ENCODE assay signal across 8 cellular contexts in the genomic region with DNA sequence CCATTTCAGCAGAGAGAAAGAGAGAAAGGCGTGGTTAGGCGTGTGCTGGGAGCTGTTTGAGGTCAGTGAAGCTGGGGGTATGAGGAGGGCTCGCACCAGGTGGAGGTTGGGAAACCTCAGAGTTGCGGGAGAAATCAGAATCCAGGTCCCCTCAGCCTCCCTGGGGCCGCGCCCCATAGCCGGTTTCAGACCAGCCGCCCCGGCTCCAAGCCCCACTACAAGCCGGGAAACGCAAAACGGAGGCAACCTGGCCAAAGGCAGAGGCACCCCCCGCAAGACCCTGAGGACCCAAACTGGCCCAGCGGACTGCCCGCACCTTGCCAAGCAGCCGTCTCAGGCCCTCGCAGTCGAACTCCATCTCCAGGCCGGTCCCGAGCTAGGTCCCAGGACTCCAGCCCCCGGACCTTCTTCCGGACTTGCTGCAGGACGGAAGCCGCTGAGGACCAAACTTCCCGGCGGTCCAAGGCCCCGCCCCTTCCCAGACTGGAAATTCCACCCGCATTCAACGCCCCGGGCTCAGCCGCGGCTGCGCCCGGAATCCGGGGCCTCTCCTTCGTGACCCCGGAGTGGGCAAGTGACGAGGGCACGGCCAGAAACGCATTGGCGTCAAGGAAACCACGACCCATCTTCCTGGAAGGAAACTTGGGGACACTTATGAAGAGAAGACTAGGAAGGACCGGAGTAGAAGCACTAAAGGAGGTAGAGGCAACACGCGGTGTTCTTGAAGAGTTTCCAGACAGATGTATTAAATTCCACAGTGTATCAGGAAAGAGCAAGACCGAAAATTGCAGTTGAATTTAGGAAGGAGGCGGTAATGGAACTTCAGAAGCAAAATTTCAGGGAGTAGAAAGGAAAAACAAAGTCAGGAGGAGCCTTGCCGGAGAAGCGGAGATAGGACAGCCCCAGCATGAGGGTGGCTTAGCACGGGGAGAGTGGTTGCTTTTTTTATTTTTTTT. TPM values are rescaled to one million over a fixed set of nuclear protein-coding genes. Genes with fewer than 3 reads are reported as not detected.
DNase-seq lines count a peak whose midpoint lies in the region; ATAC-seq and TF ChIP-seq lines count a peak whose summit lies in the region.

UEVLD (minus strand) TSS at position 438 of the 956 bp plus-strand sequence; CDS start at position 358, 80 bp downstream.

- no peaks in the 10 kb centered on the region for H3K9me3 ChIP-seq in PC-9 (ENCODE audit: insufficient read depth, low read depth)

- no peaks in the 10 kb centered on the region for H3K9me3 Mint-ChIP-seq in naive B cell

- CTCF ChIA-PET in PC-9 (lab: Charles Lee), result interaction anchor here (0.7 kb wide), 1 partner anchor 176 kb away, joined by 4 read pairs; the partner anchor contains the start of gene LDHC

- H3K27me3 Mint-ChIP-seq in naive B cell, result no peaks in the 10 kb centered on the region

- TF ChIP-seq CTCF in PC-9 (conservative IDR thresholded peaks at IDR 0.05), result no peak
- no peak for TF ChIP-seq CTCF in fibroblast of mammary gland (conservative IDR thresholded peaks at IDR 0.05; ENCODE audit: control insufficient read depth, insufficient read depth, low read depth, low read length)

- H3K4me2 ChIP-seq in PC-9, result peak within 1 kb of the TSS; percentile 93

- peak; percentile 69 for ATAC-seq in GM19452 (IDR thresholded peaks at IDR 0.05; ENCODE audit: unreplicated experiment)
- peak; percentile 47 to 52 for ATAC-seq in naive B cell (ENCODE audit: low read depth in 2 of 2)

- H3K9me2 ChIP-seq in PC-9 (ENCODE audit: insufficient read depth), result no peaks in the 10 kb centered on the region

- BruUV-seq in PC-9 (replicated peaks; lab: Mats Ljungman, UMichigan), result no TSS peak

- peak within 1 kb of the TSS; percentile 96 for H2AFZ ChIP-seq in PC-9

- peak within 1 kb of the TSS; percentile 36 for H3K27ac ChIP-seq in PC-9

- H3K4me1 ChIP-seq in PC-9 (replicated peaks; ENCODE audit: insufficient read depth), result peaks cover 24% of the 10 kb centered on the region

- H3F3A ChIP-seq in PC-9 (ENCODE audit: insufficient read depth, low read depth), result no peaks in the 10 kb centered on the region

- H4K20me1 ChIP-seq in PC-9 (ENCODE audit: insufficient read depth), result no peaks in the 10 kb centered on the region

- H3K4me3 ChIP-seq in PC-9 (peak within 1 kb of the TSS; percentile 70), fibroblast of mammary gland (ENCODE audit: control insufficient read depth, low read depth, low read length) (peak within 1 kb of the TSS; percentile 96)

- H3K36me3 ChIP-seq in PC-9 (ENCODE audit: low read depth), result no peaks in the 10 kb centered on the region

- POLR2A ChIA-PET in PC-9 (lab: Charles Lee; ENCODE audit: unreplicated experiment), result interaction anchor here (0.5 to 0.8 kb wide), 3 partner anchors 9 to 275 kb away, joined by 4 to 8 read pairs (median 5); no protein-coding TSS in a partner anchor

- intact Hi-C loops in PC-9 (cut with micrococcal nuclease; ENCODE audit: unreplicated experiment), result loop anchor here (1.0 to 2.0 kb wide), 2 partner anchors 46 to 62 kb away; partner anchors contain the start of genes SPTY2D1 and TSG101

- no peak within 1 kb of the TSS for H3K4me3 Mint-ChIP-seq in naive B cell

- H3K27me3 ChIP-seq in PC-9 (ENCODE audit: insufficient read depth, low read depth), result no peaks in the 10 kb centered on the region

- peaks cover 55% of the 10 kb centered on the region for H3K79me2 ChIP-seq in PC-9 (ENCODE audit: low read depth)

- peaks cover 0 to 4% (median 0%) of the 10 kb centered on the region in 3 donors for H3K4me1 Mint-ChIP-seq in naive B cell

- DNase-seq in CMK (ENCODE audit: low read depth), result peak; percentile 64
- DNase-seq in HPDE6-E6E7 (ENCODE audit: extremely low spot score), result peak; percentile 82
- DNase-seq in PC-9, result peak; percentile 82 to 93
- peak; percentile 20 to 53 for DNase-seq in activated T-helper 1 cell treated with anti-CD3 and anti-CD28 coated beads, Interleukin-2, amount 50 U/mL, for 16 hours (ENCODE audit: low read depth in 1 of 2, low spot score in 1 of 2)
- peak; percentile 87 for DNase-seq in fibroblast of mammary gland (ENCODE audit: low read depth)
- DNase-seq in naive B cell, result peak; percentile 47
- DNase-seq in stimulated activated CD8-positive, alpha-beta memory T cell treated with anti-CD3 and anti-CD28 coated beads, Interleukin-7, amount 100 ng/mL, for 48 hours (ENCODE audit: extremely low read depth in 1 of 2, low read depth in 1 of 2), result peak; percentile 52 to 60

- no peak within 1 kb of the TSS for H3K27ac Mint-ChIP-seq in naive B cell

- no peaks in the 10 kb centered on the region for H3K36me3 Mint-ChIP-seq in naive B cell

RNA-seq across cellular contexts. Expression of gene UEVLD, which starts in this region (rescaled TPM):
- total RNA-seq in PC-9 (2021), result 20.2 and 31.6 TPM in 2 replicates
- polyA plus RNA-seq in naive B cell (ENCODE audit: low read depth in 6 of 6), result 10 to 100 TPM in 2 of 6 donors, 1 to 10 TPM in 4; 6.6 to 12.4 (median 8.9) TPM

Comparison
In these comparisons a context has a peak if more than half of its experiments do, and no peak if none do; other contexts are left out.
1. Peak in every context shown above with its lines: DNase-seq, ATAC-seq, H3K4me3 ChIP-seq and H3K27ac ChIP-seq.
2. DNase-seq: peak in every context shown above with its lines; median percentile 88 in PC-9; 87 in fibroblast of mammary gland; 82 in HPDE6-E6E7; 64 in CMK; 56 in stimulated activated CD8-positive, alpha-beta memory T cell treated with anti-CD3 and anti-CD28 coated beads, Interleukin-7, amount 100 ng/mL, for 48 hours; 47 in naive B cell; 36 in activated T-helper 1 cell treated with anti-CD3 and anti-CD28 coated beads, Interleukin-2, amount 50 U/mL, for 16 hours.